9 cellular contexts compared by ENCODE assay signal in the genomic region with DNA sequence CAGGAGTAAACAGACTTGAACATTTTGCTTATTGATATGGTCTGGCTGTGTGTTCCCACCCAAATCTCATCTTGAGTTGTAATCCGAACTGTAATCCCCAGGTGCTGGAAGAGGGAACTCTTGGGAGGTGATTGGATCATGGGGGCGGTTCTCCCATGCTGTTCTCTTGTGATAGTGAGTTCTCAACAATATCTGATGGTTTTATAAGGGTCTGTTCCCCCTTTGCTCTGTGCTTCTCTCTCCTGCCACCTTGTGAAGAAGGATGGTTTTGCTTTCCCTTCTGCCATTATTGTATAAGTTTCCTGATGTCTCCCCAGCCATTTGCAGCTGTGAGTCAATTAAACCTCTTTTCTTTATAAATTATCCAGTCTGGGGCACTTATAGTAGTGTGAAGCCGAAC. TPM values are rescaled to one million over a fixed set of nuclear protein-coding genes. Genes with fewer than 3 reads are reported as not detected.
DNase-seq lines count a peak whose midpoint lies in the region; ATAC-seq and TF ChIP-seq lines count a peak whose summit lies in the region.
"Had no signal": no experiment of that assay in that cellular context is flagged by ENCODE, and none has a peak within 500 bp of the region (broad histone marks: within the 10 kb centered on the region; RNA-seq: fewer than 3 reads in every experiment).

No MANE protein-coding gene starts in this region.

- POLR2A ChIA-PET in RWPE1 (lab: Yijun Ruan, JAX; ENCODE audit: low non-redundant PET): no interaction called here

- no peak for ATAC-seq in foreskin keratinocyte
- peak; percentile 56 to 61 for ATAC-seq in stimulated activated naive B cell treated with anti-CD40 and anti-IgM and Interleukin-4, amounts not matched to agents 10 μg/mL and 1 μg/mL and 100 μg/mL, for 72 hours (replicated peaks)
- ATAC-seq in HG02884 (IDR thresholded peaks at IDR 0.05; ENCODE audit: unreplicated experiment): no peak

- H3K4me1 ChIP-seq in foreskin keratinocyte: peaks cover 1% of the 10 kb centered on the region

- DNase-seq in Daoy (ENCODE audit: low read depth): peak; percentile 57
- DNase-seq in KBM-7: peak; percentile 80
- no peak for DNase-seq in RWPE1 (ENCODE audit: low spot score)
- no peak for DNase-seq in foreskin keratinocyte
- no peak for DNase-seq in stimulated activated naive B cell treated with anti-CD40 and anti-IgM and Interleukin-4, amounts not matched to agents 10 μg/mL and 1 μg/mL and 100 μg/mL, for 72 hours
- DNase-seq in stimulated activated CD4-positive, alpha-beta T cell treated with anti-CD3 and anti-CD28 coated beads, Interleukin-2, amount 100 ng/mL, for 48 hours: no peak
- no peak for DNase-seq in HK-2 (ENCODE audit: unreplicated experiment)

- H3K4me1 Mint-ChIP-seq in stimulated activated naive B cell treated with anti-CD40 and anti-IgM and Interleukin-4, amounts not matched to agents 10 μg/mL and 1 μg/mL and 100 μg/mL, for 72 hours: peaks cover 27 to 46% of the 10 kb centered on the region in 2 donors

- H3K27me3 Mint-ChIP-seq in stimulated activated naive B cell treated with anti-CD40 and anti-IgM and Interleukin-4, amounts not matched to agents 10 μg/mL and 1 μg/mL and 100 μg/mL, for 72 hours: peaks cover 0 to 5% of the 10 kb centered on the region in 2 donors

- H3K27ac ChIP-seq in RWPE1 (no peak overlapping the region), foreskin keratinocyte (no peak overlapping the region)
- H3K27ac ChIP-seq: neutrophil had no signal

- no peaks in the 10 kb centered on the region for H3K9me3 Mint-ChIP-seq in stimulated activated naive B cell treated with anti-CD40 and anti-IgM and Interleukin-4, amounts not matched to agents 10 μg/mL and 1 μg/mL and 100 μg/mL, for 72 hours

- H3K27ac Mint-ChIP-seq in stimulated activated naive B cell treated with anti-CD40 and anti-IgM and Interleukin-4, amounts not matched to agents 10 μg/mL and 1 μg/mL and 100 μg/mL, for 72 hours: no peak overlapping the region

- H3K36me3 Mint-ChIP-seq in stimulated activated naive B cell treated with anti-CD40 and anti-IgM and Interleukin-4, amounts not matched to agents 10 μg/mL and 1 μg/mL and 100 μg/mL, for 72 hours: peaks cover 2 to 3% of the 10 kb centered on the region in 2 donors

- peak overlapping the region in 1 of 2 donors; percentile 48 for H3K4me3 Mint-ChIP-seq in stimulated activated naive B cell treated with anti-CD40 and anti-IgM and Interleukin-4, amounts not matched to agents 10 μg/mL and 1 μg/mL and 100 μg/mL, for 72 hours

- TF ChIP-seq CTCF in RWPE1 (conservative IDR thresholded peaks at IDR 0.05; ENCODE audit: low read depth): peak; percentile 12; the same call in 1 of the 2 replicates
- peak; percentile 58 for TF ChIP-seq CTCF in foreskin keratinocyte (conservative IDR thresholded peaks at IDR 0.05)

- peaks cover 52% of the 10 kb centered on the region for H3K27me3 ChIP-seq in foreskin keratinocyte

- CTCF ChIA-PET in RWPE1 (lab: Yijun Ruan, JAX): interaction anchor here (0.6 to 1.6 kb wide), 3 partner anchors 15 to 477 kb away, joined by 3 to 4 read pairs (median 4); no protein-coding TSS in a partner anchor

- in situ Hi-C loops in KBM-7 (cut with MboI; ENCODE audit: low pct_unique_long_range_greater_than_20kb, low sequenced_read_pairs): no loop called here

RNA-seq across cellular contexts. Expression of a gene that starts 40.0 kb away (rescaled TPM):
- 10.5 and 11.4 TPM in 2 replicates for total RNA-seq in Daoy (2014; rRNA removed; shearing (Covaris generic))
- 3.7 and 4.2 TPM in 2 replicates for total RNA-seq in foreskin keratinocyte
- 1.4 and 1.7 TPM in 2 replicates for polyA plus RNA-seq in foreskin keratinocyte

Comparison
In these comparisons a context has a peak if more than half of its experiments do, and no peak if none do; other contexts are left out.
1. DNase-seq: peak in Daoy (single experiment) and KBM-7 (single experiment); none in RWPE1 (single experiment), foreskin keratinocyte (0 of 2), stimulated activated naive B cell treated with anti-CD40 and anti-IgM and Interleukin-4, amounts not matched to agents 10 μg/mL and 1 μg/mL and 100 μg/mL, for 72 hours (single experiment), stimulated activated CD4-positive, alpha-beta T cell treated with anti-CD3 and anti-CD28 coated beads, Interleukin-2, amount 100 ng/mL, for 48 hours (0 of 2) and HK-2 (single experiment).
2. ATAC-seq: peak in stimulated activated naive B cell treated with anti-CD40 and anti-IgM and Interleukin-4, amounts not matched to agents 10 μg/mL and 1 μg/mL and 100 μg/mL, for 72 hours (2 of 2); none in foreskin keratinocyte (single experiment) and HG02884 (single experiment).